ENCODE assay signal across 23 cellular contexts in the genomic region with DNA sequence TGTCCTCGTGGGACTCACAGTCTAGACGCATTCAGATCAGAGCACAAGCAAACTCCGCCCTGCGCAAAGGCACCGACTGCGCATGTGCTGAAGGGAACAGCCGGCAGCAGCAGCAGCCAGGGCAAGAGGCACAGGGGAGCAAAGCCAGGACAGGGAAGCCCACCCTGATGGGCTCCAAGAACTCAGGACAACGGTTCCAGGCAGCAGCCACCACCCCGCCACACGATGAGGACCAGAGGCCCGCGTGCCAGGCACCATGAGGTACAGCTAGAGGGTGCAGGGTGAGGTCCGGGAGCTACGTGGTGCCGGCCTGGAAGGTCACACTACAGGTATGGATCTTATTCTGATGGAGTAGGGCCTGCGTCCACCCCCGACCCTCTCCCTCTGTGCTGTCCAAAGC.
"Had no signal": no experiment of that assay in that cellular context is flagged by ENCODE, and none has a peak within 500 bp of the region (broad histone marks: within the 10 kb centered on the region; RNA-seq: fewer than 3 reads in every experiment).

No MANE protein-coding gene starts in this region.

- FAIRE-seq: HepG2 had no signal

- DNase-seq: KBM-7; MV-4-11; NCI-H1048; NCI-H1105; NCI-H1436 treated with DMSO at 0.1 percent for 48 hours; NCI-H1694 treated with DMSO at 0.1 percent for 48 hours; NCI-H1930; NCI-H2081; NCI-H2107; NCI-H2227 treated with DMSO at 0.1 percent for 48 hours; NCI-H524; NCI-H69; NCI-H774; NK-92 treated with Interleukin-12 subunit alpha and Interleukin-12 subunit beta, amount 100 ng/mL, for 24 hours; PC-3; SIG-M5 had no signal

- H3K9me3 ChIP-seq: SJSA1 had no signal

- ATAC-seq: HepG2, Panc1, PC-3, Right ventricle myocardium inferior had no signal

- H3K9me3 Mint-ChIP-seq: IgD-negative memory B cell had no signal

- H3K27ac ChIP-seq: RWPE1, SJSA1, SK-N-MC had no signal

- H3K4me3 Mint-ChIP-seq: IgD-negative memory B cell had no signal

- H3K4me3 ChIP-seq: SJSA1, SK-N-MC had no signal

- H3K4me1 Mint-ChIP-seq: IgD-negative memory B cell had no signal

- H3K27me3 ChIP-seq: SJSA1 had no signal

- H3K36me3 ChIP-seq: SJSA1 had no signal
